In genomic region chr2:232857158-232857563, GRCh38 we compare ENCODE assay signal across 15 cellular contexts. TPM values are rescaled to one million over a fixed set of nuclear protein-coding genes. Genes with fewer than 3 reads are reported as not detected.
DNase-seq lines count a peak whose midpoint lies in the region; ATAC-seq and TF ChIP-seq lines count a peak whose summit lies in the region.
"Had no signal": no experiment of that assay in that cellular context is flagged by ENCODE, and none has a peak within 500 bp of the region (broad histone marks: within the 10 kb centered on the region; RNA-seq: fewer than 3 reads in every experiment).

No MANE protein-coding gene starts in this region.

- no peak for DNase-seq in activated naive CD8-positive, alpha-beta T cell treated with anti-CD3 and anti-CD28 coated beads for 36 hours
- peak; percentile 87 for DNase-seq in left lobe of liver (ENCODE audit: low spot score)
- no peak for DNase-seq in stimulated activated naive B cell treated with anti-CD40 and anti-IgM and Interleukin-4, amounts not matched to agents 10 μg/mL and 1 μg/mL and 100 μg/mL, for 72 hours
- DNase-seq in foreskin keratinocyte = no peak
- DNase-seq in stimulated activated CD4-positive, alpha-beta T cell treated with anti-CD3 and anti-CD28 coated beads, Interleukin-2, amount 100 ng/mL, for 24 hours = no peak
- DNase-seq: activated CD8-positive, alpha-beta memory T cell treated with anti-CD3 and anti-CD28 coated beads for 24 hours; central memory CD4-positive, alpha-beta T cell; DMS153; NCI-H187; SHP77 treated with DMSO at 0.1 percent for 48 hours; tibial artery had no signal

- ATAC-seq in left lobe of liver = peak; percentile 74
- ATAC-seq in stimulated activated naive B cell treated with anti-CD40 and anti-IgM and Interleukin-4, amounts not matched to agents 10 μg/mL and 1 μg/mL and 100 μg/mL, for 72 hours (replicated peaks) = no peak
- ATAC-seq in foreskin keratinocyte = no peak
- no peak for ATAC-seq in GM18907 (IDR thresholded peaks at IDR 0.05; ENCODE audit: unreplicated experiment)

- H3K27ac ChIP-seq in foreskin keratinocyte = no peak overlapping the region
- H3K27ac ChIP-seq: parathyroid adenoma, tibial artery had no signal

- H3K4me1 Mint-ChIP-seq in activated naive CD8-positive, alpha-beta T cell (ENCODE audit: low read depth) = no peaks in the 10 kb centered on the region
- peaks cover 2% of the 10 kb centered on the region for H3K4me1 Mint-ChIP-seq in activated naive CD8-positive, alpha-beta T cell treated with anti-CD3 and anti-CD28 coated beads for 36 hours
- peaks cover 20% of the 10 kb centered on the region for H3K4me1 Mint-ChIP-seq in brain
- H3K4me1 Mint-ChIP-seq in stimulated activated naive B cell treated with anti-CD40 and anti-IgM and Interleukin-4, amounts not matched to agents 10 μg/mL and 1 μg/mL and 100 μg/mL, for 72 hours = peaks cover 4 to 5% of the 10 kb centered on the region in 2 donors

- peak overlapping the region; percentile 54 for H3K27ac Mint-ChIP-seq in activated naive CD8-positive, alpha-beta T cell
- no peak overlapping the region for H3K27ac Mint-ChIP-seq in activated naive CD8-positive, alpha-beta T cell treated with anti-CD3 and anti-CD28 coated beads for 36 hours
- peak overlapping the region; percentile 5 to 83 (median 61) for H3K27ac Mint-ChIP-seq in brain
- peak overlapping the region; percentile 59 for H3K27ac Mint-ChIP-seq in stimulated activated naive B cell treated with anti-CD40 and anti-IgM and Interleukin-4, amounts not matched to agents 10 μg/mL and 1 μg/mL and 100 μg/mL, for 72 hours

- H3K36me3 Mint-ChIP-seq in activated naive CD8-positive, alpha-beta T cell = peaks cover 21% of the 10 kb centered on the region
- H3K36me3 Mint-ChIP-seq in activated naive CD8-positive, alpha-beta T cell treated with anti-CD3 and anti-CD28 coated beads for 36 hours = peaks cover 12% of the 10 kb centered on the region
- peaks cover 66% of the 10 kb centered on the region for H3K36me3 Mint-ChIP-seq in brain
- H3K36me3 Mint-ChIP-seq in stimulated activated naive B cell treated with anti-CD40 and anti-IgM and Interleukin-4, amounts not matched to agents 10 μg/mL and 1 μg/mL and 100 μg/mL, for 72 hours = peaks cover 29 to 47% of the 10 kb centered on the region in 2 donors

- no peaks in the 10 kb centered on the region for H3K27me3 ChIP-seq in foreskin keratinocyte
- H3K27me3 ChIP-seq: tibial artery had no signal

- H3K4me1 ChIP-seq in foreskin keratinocyte = peaks cover 9% of the 10 kb centered on the region

- no peaks in the 10 kb centered on the region for H3K27me3 Mint-ChIP-seq in activated naive CD8-positive, alpha-beta T cell
- H3K27me3 Mint-ChIP-seq in activated naive CD8-positive, alpha-beta T cell treated with anti-CD3 and anti-CD28 coated beads for 36 hours = no peaks in the 10 kb centered on the region
- H3K27me3 Mint-ChIP-seq in brain = no peaks in the 10 kb centered on the region
- no peaks in the 10 kb centered on the region for H3K27me3 Mint-ChIP-seq in stimulated activated naive B cell treated with anti-CD40 and anti-IgM and Interleukin-4, amounts not matched to agents 10 μg/mL and 1 μg/mL and 100 μg/mL, for 72 hours

- no peak for TF ChIP-seq CTCF in brain (conservative IDR thresholded peaks at IDR 0.05)
- TF ChIP-seq CTCF in foreskin keratinocyte (conservative IDR thresholded peaks at IDR 0.05) = no peak

- no peak overlapping the region for H3K4me3 Mint-ChIP-seq in activated naive CD8-positive, alpha-beta T cell
- H3K4me3 Mint-ChIP-seq in activated naive CD8-positive, alpha-beta T cell treated with anti-CD3 and anti-CD28 coated beads for 36 hours = no peak overlapping the region
- no peak overlapping the region for H3K4me3 Mint-ChIP-seq in brain
- H3K4me3 Mint-ChIP-seq in stimulated activated naive B cell treated with anti-CD40 and anti-IgM and Interleukin-4, amounts not matched to agents 10 μg/mL and 1 μg/mL and 100 μg/mL, for 72 hours = no peak overlapping the region

- H3K9me3 Mint-ChIP-seq in activated naive CD8-positive, alpha-beta T cell (ENCODE audit: low read depth) = no peaks in the 10 kb centered on the region
- H3K9me3 Mint-ChIP-seq in activated naive CD8-positive, alpha-beta T cell treated with anti-CD3 and anti-CD28 coated beads for 36 hours = no peaks in the 10 kb centered on the region
- H3K9me3 Mint-ChIP-seq in brain = no peaks in the 10 kb centered on the region
- no peaks in the 10 kb centered on the region for H3K9me3 Mint-ChIP-seq in stimulated activated naive B cell treated with anti-CD40 and anti-IgM and Interleukin-4, amounts not matched to agents 10 μg/mL and 1 μg/mL and 100 μg/mL, for 72 hours

RNA-seq across cellular contexts. Expression of gene SNORC, which starts 12.9 kb away (rescaled TPM):
- total RNA-seq in activated naive CD8-positive, alpha-beta T cell treated with anti-CD3 and anti-CD28 coated beads for 36 hours = 1 to 10 TPM; 1.5 to 2.4 TPM
- polyA plus RNA-seq in brain (ENCODE audit: insufficient read depth, low read depth, low replicate concordance) = 16.9 TPM
- total RNA-seq in left lobe of liver = 15.5 TPM
- total RNA-seq in foreskin keratinocyte = 0.18 and 0.65 TPM in 2 replicates
- 0.63 and 0.89 TPM in 2 replicates for polyA plus RNA-seq in foreskin keratinocyte
